Comparison of ENCODE assay signal across 1 cellular context in genomic region chr17:58325976-58326468, GRCh38.
TF ChIP-seq lines count a peak whose summit lies in the region.

No MANE protein-coding gene starts in this region.

TF ChIP-seq in GM23338, 12 proteins besides CTCF, POLR2A, EP300 and RAD21 (continued from another document):
- TF ChIP-seq ZNF462 (CRISPR knock-in tag; IDR thresholded peaks at IDR 0.05), result no peak
- no peak for TF ChIP-seq EZH2phosphoT487 (IDR thresholded peaks at IDR 0.05; ENCODE audit: unreplicated experiment)
- TF ChIP-seq, protein P1, sequence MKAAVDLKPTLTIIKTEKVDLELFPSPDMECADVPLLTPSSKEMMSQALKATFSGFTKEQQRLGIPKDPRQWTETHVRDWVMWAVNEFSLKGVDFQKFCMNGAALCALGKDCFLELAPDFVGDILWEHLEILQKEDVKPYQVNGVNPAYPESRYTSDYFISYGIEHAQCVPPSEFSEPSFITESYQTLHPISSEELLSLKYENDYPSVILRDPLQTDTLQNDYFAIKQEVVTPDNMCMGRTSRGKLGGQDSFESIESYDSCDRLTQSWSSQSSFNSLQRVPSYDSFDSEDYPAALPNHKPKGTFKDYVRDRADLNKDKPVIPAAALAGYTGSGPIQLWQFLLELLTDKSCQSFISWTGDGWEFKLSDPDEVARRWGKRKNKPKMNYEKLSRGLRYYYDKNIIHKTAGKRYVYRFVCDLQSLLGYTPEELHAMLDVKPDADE (IDR thresholded peaks at IDR 0.05), result no peak
- no peak for TF ChIP-seq JUNB (IDR thresholded peaks at IDR 0.05; ENCODE audit: unreplicated experiment)
- no peak for TF ChIP-seq CREB1 (CRISPR knock-in tag; IDR thresholded peaks at IDR 0.05; ENCODE audit: low read depth)
- no peak for TF ChIP-seq POLR2AphosphoS5 (IDR thresholded peaks at IDR 0.05; ENCODE audit: low read depth)
TF ChIP-seq in GM23338: peak in this region for 0.
